8 cellular contexts compared by ENCODE assay signal in the genomic region with DNA sequence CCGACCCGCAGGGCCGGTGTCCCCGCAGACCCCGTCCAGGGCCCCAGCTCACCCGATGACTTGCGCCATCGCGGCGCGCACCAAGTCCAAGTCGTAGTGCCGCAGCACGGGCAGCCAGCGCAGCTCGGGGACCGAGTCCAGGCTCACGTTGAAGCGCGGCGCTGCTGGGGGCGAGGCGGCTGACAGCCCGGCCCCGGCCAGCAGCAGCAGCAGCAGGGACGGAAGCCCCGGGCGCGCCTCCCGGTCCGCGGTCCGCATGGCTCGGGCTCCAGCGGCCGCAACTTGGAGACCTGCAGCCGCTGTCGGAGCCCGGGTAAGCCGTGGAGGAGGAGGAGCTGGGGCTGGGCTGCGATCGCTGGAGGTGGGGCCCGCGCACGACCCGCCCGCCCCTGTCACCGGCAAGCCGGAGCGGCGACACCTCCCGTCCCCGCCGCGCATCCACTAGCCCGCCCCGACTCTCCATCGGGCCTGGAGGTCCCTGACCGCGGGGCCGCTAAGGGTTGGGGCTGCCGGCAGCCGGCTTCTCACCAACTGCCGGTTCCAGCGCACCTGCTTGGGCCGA. TPM values are rescaled to one million over a fixed set of nuclear protein-coding genes. Genes with fewer than 3 reads are reported as not detected.
DNase-seq lines count a peak whose midpoint lies in the region; ATAC-seq, FAIRE-seq and TF ChIP-seq lines count a peak whose summit lies in the region.

A gene (minus strand): TSS at position 322 of the 562 bp plus-strand sequence. CDS start 64 bp downstream, at position 258.

- FAIRE-seq in G401.6 (lab: Jason Lieb, UNC), result peak; percentile 28

- H3K27me3 Mint-ChIP-seq in T-helper 1 cell treated with Interleukin-12 subunit alpha and Interleukin-12 subunit beta and Interleukin-4 antibody, amounts not matched to agents 30 μg/mL and 1 μg/mL, for 36 hours (ENCODE audit: low read depth), result no peaks in the 10 kb centered on the region

- peak; percentile 60 for ATAC-seq in GM21786 (IDR thresholded peaks at IDR 0.05; ENCODE audit: unreplicated experiment)

- peak within 1 kb of the TSS; percentile 86 for H3K9ac ChIP-seq in Karpas-422 (ENCODE audit: low read length)

- H3K4me2 ChIP-seq in Karpas-422 (ENCODE audit: low read depth, low read length, poor library complexity, severe bottlenecking), result peak within 1 kb of the TSS; percentile 84

- H3K36me3 Mint-ChIP-seq in T-helper 1 cell treated with Interleukin-12 subunit alpha and Interleukin-12 subunit beta and Interleukin-4 antibody, amounts not matched to agents 30 μg/mL and 1 μg/mL, for 36 hours (ENCODE audit: low read depth), result peaks cover 18% of the 10 kb centered on the region

- H3K27ac Mint-ChIP-seq in T-helper 1 cell treated with Interleukin-12 subunit alpha and Interleukin-12 subunit beta and Interleukin-4 antibody, amounts not matched to agents 30 μg/mL and 1 μg/mL, for 36 hours, result peak within 1 kb of the TSS; percentile 96

- no peaks in the 10 kb centered on the region for H3K9me2 ChIP-seq in Karpas-422 (replicated peaks; ENCODE audit: insufficient read depth, low read length)

- H3K79me2 ChIP-seq in Karpas-422 (ENCODE audit: low read length), result peaks cover 4% of the 10 kb centered on the region

- 0 out of 2 replicates have a peak, but pooled peaks cover 4% of the 10 kb centered on the region for H3K4me1 ChIP-seq in Karpas-422 (ENCODE audit: low read length)
- H3K4me1 ChIP-seq in right atrium auricular region, result peaks cover 0 to 6% of the 10 kb centered on the region in 2 donors

- peaks cover 13% of the 10 kb centered on the region for H3K4me1 Mint-ChIP-seq in T-helper 1 cell treated with Interleukin-12 subunit alpha and Interleukin-12 subunit beta and Interleukin-4 antibody, amounts not matched to agents 30 μg/mL and 1 μg/mL, for 36 hours (ENCODE audit: low read depth)

- peak; percentile 30 to 57 for TF ChIP-seq CTCF in right atrium auricular region (IDR thresholded peaks at IDR 0.05)

- H3K27ac ChIP-seq in Karpas-422 (ENCODE audit: low read length), result peak within 1 kb of the TSS; percentile 65
- H3K27ac ChIP-seq in right atrium auricular region, result peak within 1 kb of the TSS; percentile 79 to 80

- peak within 1 kb of the TSS; percentile 94 for H3K4me3 Mint-ChIP-seq in T-helper 1 cell treated with Interleukin-12 subunit alpha and Interleukin-12 subunit beta and Interleukin-4 antibody, amounts not matched to agents 30 μg/mL and 1 μg/mL, for 36 hours

- DNase-seq in Karpas-422 (peak; percentile 89), amygdala (lab: John Stamatoyannopoulos, UW) (peak in 49 of 56 donors; percentile 9 to 74 (median 46)), right atrium auricular region (ENCODE audit: low spot score) (peak; percentile 81), renal cortical epithelial cell (ENCODE audit: low read depth) (peak; percentile 9), H4 (ENCODE audit: low spot score) (no peak)

- no peaks in the 10 kb centered on the region for H3K9me3 ChIP-seq in Karpas-422 (ENCODE audit: low read length)
- H3K9me3 ChIP-seq in right atrium auricular region, result no peaks in the 10 kb centered on the region

- no peaks in the 10 kb centered on the region for H4K20me1 ChIP-seq in Karpas-422 (ENCODE audit: insufficient read depth, low read depth, low read length)

- no peaks in the 10 kb centered on the region for H3K9me3 Mint-ChIP-seq in T-helper 1 cell treated with Interleukin-12 subunit alpha and Interleukin-12 subunit beta and Interleukin-4 antibody, amounts not matched to agents 30 μg/mL and 1 μg/mL, for 36 hours

- H3K27me3 ChIP-seq in Karpas-422 (ENCODE audit: low read length), result no peaks in the 10 kb centered on the region
- no peaks in the 10 kb centered on the region for H3K27me3 ChIP-seq in right atrium auricular region

- peak within 1 kb of the TSS; percentile 87 for H3K4me3 ChIP-seq in Karpas-422 (ENCODE audit: low read length)
- peak within 1 kb of the TSS; percentile 56 to 84 for H3K4me3 ChIP-seq in right atrium auricular region

- H3K36me3 ChIP-seq in Karpas-422 (ENCODE audit: insufficient read depth, low read length), result peaks cover 3% of the 10 kb centered on the region; the same call in 1 of the 2 replicates
- H3K36me3 ChIP-seq in right atrium auricular region, result peaks cover 1% of the 10 kb centered on the region

- peak within 1 kb of the TSS; percentile 86 for H2AFZ ChIP-seq in Karpas-422 (ENCODE audit: low read length)

RNA-seq across cellular contexts. Expression of the gene that starts here (rescaled TPM):
- 13.8 and 15.1 TPM in 2 replicates for total RNA-seq in Karpas-422 (2014; rRNA removed; shearing (Covaris generic); ENCODE audit: low replicate concordance)
- 10 to 100 TPM; 39.5 to 54.6 TPM for total RNA-seq in right atrium auricular region
- 14.5 and 44.1 TPM in 2 replicates for total RNA-seq in renal cortical epithelial cell
- total RNA-seq in H4 (2014; rRNA removed; shearing (Covaris generic)), result 0.39 and 4.3 TPM in 2 replicates
